In the genomic region with DNA sequence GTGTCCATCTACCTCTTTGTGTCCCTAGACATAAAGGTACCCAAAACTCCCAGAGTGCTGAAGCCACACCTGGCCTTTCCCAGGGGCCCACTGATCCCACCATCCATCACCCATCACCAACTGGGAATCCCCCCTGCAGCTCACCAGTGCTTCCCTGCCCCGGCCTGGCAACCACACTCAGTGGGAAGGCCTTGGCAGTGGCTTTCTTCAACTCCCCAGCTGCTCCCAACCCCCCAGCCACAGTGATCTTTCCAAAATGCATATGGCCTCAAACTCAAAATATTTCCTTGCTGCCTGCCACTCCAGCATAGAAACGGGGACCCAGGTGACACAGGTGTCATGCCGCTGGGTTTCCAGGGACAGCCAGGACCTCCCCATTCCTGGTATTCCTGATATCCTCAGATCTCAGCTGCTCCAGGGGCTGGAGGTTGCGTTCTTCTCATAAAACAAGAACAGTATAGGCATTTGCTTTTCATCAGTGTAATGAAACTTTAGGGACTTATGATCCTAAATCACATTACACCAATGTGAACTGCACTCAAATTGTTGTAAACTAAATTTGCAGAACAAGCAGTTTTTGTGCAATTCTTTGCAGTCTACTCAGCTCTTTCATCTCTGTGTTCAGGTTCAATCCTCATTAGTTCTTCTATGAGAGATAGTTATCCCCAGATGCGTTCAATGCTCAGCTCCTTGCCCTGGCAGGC, we compare ENCODE assay signal across 17 cellular contexts. TPM values are rescaled to one million over a fixed set of nuclear protein-coding genes. Genes with fewer than 3 reads are reported as not detected.
A peak's percentile ranks its signal among the peaks of the same experiment; 100 is the strongest.
DNase-seq lines count a peak whose midpoint lies in the region; ATAC-seq and TF ChIP-seq lines count a peak whose summit lies in the region.
"Had no signal": no experiment of that assay in that cellular context is flagged by ENCODE, and none has a peak within 500 bp of the region (broad histone marks: within the 10 kb centered on the region; RNA-seq: fewer than 3 reads in every experiment).

No MANE protein-coding gene starts in this region.

- peaks cover under 1% of the 10 kb centered on the region for H3K9me3 Mint-ChIP-seq in stimulated activated naive CD8-positive, alpha-beta T cell treated with anti-CD3 and anti-CD28 coated beads, Interleukin-15, Interleukin-2, amounts not matched to agents 100 ng/mL and 50 ng/mL, for 24 hours
- no peaks in the 10 kb centered on the region for H3K9me3 Mint-ChIP-seq in activated CD8-positive, alpha-beta T cell treated with anti-CD3 and anti-CD28 coated beads, Interleukin-2, amount 10 ng/mL, durations not matched to agents 7 days and 5 days (ENCODE audit: insufficient read depth)
- no peaks in the 10 kb centered on the region for H3K9me3 Mint-ChIP-seq in mesothelial cell of epicardium

- ATAC-seq in stimulated activated naive CD8-positive, alpha-beta T cell treated with anti-CD3 and anti-CD28 coated beads, Interleukin-15, Interleukin-2, amounts not matched to agents 100 U/mL and 50 U/mL, for 24 hours, result no peak
- no peak for ATAC-seq in activated CD8-positive, alpha-beta T cell treated with anti-CD3 and anti-CD28 coated beads, Interleukin-2, amount 10 ng/mL, durations not matched to agents 7 days and 5 days
- ATAC-seq in HG02973 (IDR thresholded peaks at IDR 0.05; ENCODE audit: unreplicated experiment), result no peak

- H3K27me3 Mint-ChIP-seq in stimulated activated naive CD8-positive, alpha-beta T cell treated with anti-CD3 and anti-CD28 coated beads, Interleukin-15, Interleukin-2, amounts not matched to agents 100 ng/mL and 50 ng/mL, for 24 hours, result peaks cover 62% of the 10 kb centered on the region
- peaks cover 53% of the 10 kb centered on the region for H3K27me3 Mint-ChIP-seq in activated CD8-positive, alpha-beta T cell treated with anti-CD3 and anti-CD28 coated beads, Interleukin-2, amount 10 ng/mL, durations not matched to agents 7 days and 5 days (ENCODE audit: low read depth)
- peaks cover 92% of the 10 kb centered on the region for H3K27me3 Mint-ChIP-seq in mesothelial cell of epicardium (ENCODE audit: low read depth)

- no peaks in the 10 kb centered on the region for H3K27me3 ChIP-seq in vagina

- no peak for DNase-seq in stimulated activated naive CD8-positive, alpha-beta T cell treated with anti-CD3 and anti-CD28 coated beads, Interleukin-15, Interleukin-2, amounts not matched to agents 100 U/mL and 50 U/mL, for 24 hours
- no peak for DNase-seq in activated CD8-positive, alpha-beta T cell treated with anti-CD3 and anti-CD28 coated beads, Interleukin-2, amount 10 ng/mL, durations not matched to agents 7 days and 5 days
- DNase-seq in mesothelial cell of epicardium (ENCODE audit: low spot score in 2 of 2, unreplicated experiment in 2 of 2) (no peak), vagina (ENCODE audit: extremely low spot score in 2 of 2) (peak; percentile 64 to 72), foreskin melanocyte (no peak), hepatic stellate cell (ENCODE audit: low spot score) (no peak)
- DNase-seq: activated CD4-positive, alpha-beta T cell treated with anti-CD3 and anti-CD28 coated beads, Interleukin-2, amount 50 U/mL, for 48 hours; anterior cingulate cortex; kidney glomerular epithelial cell; NCI-H1417; NCI-H446; PC-9; SW 1271 had no signal

- TF ChIP-seq CTCF in mesothelial cell of epicardium (IDR thresholded peaks at IDR 0.05; ENCODE audit: unreplicated experiment) (no peak), vagina (IDR thresholded peaks at IDR 0.05) (no peak)

- H3K36me3 ChIP-seq in vagina, result no peaks in the 10 kb centered on the region
- H3K36me3 ChIP-seq: suprapubic skin had no signal

- no peak for TF ChIP-seq POLR2A in vagina (IDR thresholded peaks at IDR 0.05)

- H3K4me1 Mint-ChIP-seq in stimulated activated naive CD8-positive, alpha-beta T cell treated with anti-CD3 and anti-CD28 coated beads, Interleukin-15, Interleukin-2, amounts not matched to agents 100 ng/mL and 50 ng/mL, for 24 hours (ENCODE audit: low read depth), result peaks cover 27% of the 10 kb centered on the region
- H3K4me1 Mint-ChIP-seq in activated CD8-positive, alpha-beta T cell treated with anti-CD3 and anti-CD28 coated beads, Interleukin-2, amount 10 ng/mL, durations not matched to agents 7 days and 5 days (ENCODE audit: low read depth), result peaks cover 29% of the 10 kb centered on the region
- peaks cover 28% of the 10 kb centered on the region for H3K4me1 Mint-ChIP-seq in mesothelial cell of epicardium

- H3K4me3 Mint-ChIP-seq in stimulated activated naive CD8-positive, alpha-beta T cell treated with anti-CD3 and anti-CD28 coated beads, Interleukin-15, Interleukin-2, amounts not matched to agents 100 ng/mL and 50 ng/mL, for 24 hours, result peak overlapping the region; percentile 53
- H3K4me3 Mint-ChIP-seq in activated CD8-positive, alpha-beta T cell treated with anti-CD3 and anti-CD28 coated beads, Interleukin-2, amount 10 ng/mL, durations not matched to agents 7 days and 5 days, result peak overlapping the region; percentile 44
- peak overlapping the region; percentile 54 for H3K4me3 Mint-ChIP-seq in mesothelial cell of epicardium

- H3K27ac Mint-ChIP-seq in stimulated activated naive CD8-positive, alpha-beta T cell treated with anti-CD3 and anti-CD28 coated beads, Interleukin-15, Interleukin-2, amounts not matched to agents 100 ng/mL and 50 ng/mL, for 24 hours, result peak overlapping the region; percentile 49
- H3K27ac Mint-ChIP-seq in activated CD8-positive, alpha-beta T cell treated with anti-CD3 and anti-CD28 coated beads, Interleukin-2, amount 10 ng/mL, durations not matched to agents 7 days and 5 days, result no peak overlapping the region
- no peak overlapping the region for H3K27ac Mint-ChIP-seq in mesothelial cell of epicardium

- H3K4me3 ChIP-seq in vagina, result no peak overlapping the region
- H3K4me3 ChIP-seq: PC-9 had no signal

- H3K9me3 ChIP-seq in vagina, result no peaks in the 10 kb centered on the region
- H3K9me3 ChIP-seq: suprapubic skin had no signal

- POLR2A ChIA-PET in activated CD8-positive, alpha-beta T cell treated with anti-CD3 and anti-CD28 coated beads, Interleukin-2, amount 10 ng/mL, durations not matched to agents 7 days and 5 days (lab: Charles Lee), result no interaction called here

- H3K4me1 ChIP-seq in vagina, result peaks cover 47% of the 10 kb centered on the region

- intact Hi-C loops in vagina (cut with DNase I), result no loop called here

- H3K36me3 Mint-ChIP-seq in stimulated activated naive CD8-positive, alpha-beta T cell treated with anti-CD3 and anti-CD28 coated beads, Interleukin-15, Interleukin-2, amounts not matched to agents 100 ng/mL and 50 ng/mL, for 24 hours (ENCODE audit: low read depth), result no peaks in the 10 kb centered on the region
- H3K36me3 Mint-ChIP-seq in activated CD8-positive, alpha-beta T cell treated with anti-CD3 and anti-CD28 coated beads, Interleukin-2, amount 10 ng/mL, durations not matched to agents 7 days and 5 days (ENCODE audit: low read depth), result peaks cover 4% of the 10 kb centered on the region
- no peaks in the 10 kb centered on the region for H3K36me3 Mint-ChIP-seq in mesothelial cell of epicardium

- no peak overlapping the region for H3K27ac ChIP-seq in vagina
- H3K27ac ChIP-seq: C4-2B, PC-9 had no signal

- CTCF ChIA-PET in activated CD8-positive, alpha-beta T cell treated with anti-CD3 and anti-CD28 coated beads, Interleukin-2, amount 10 ng/mL, durations not matched to agents 7 days and 5 days (lab: Charles Lee), result interaction anchor here (1.0 to 1.7 kb wide), 4 partner anchors 12 to 1006 kb away, joined by 3 to 5 read pairs (median 4); no protein-coding TSS in a partner anchor

RNA-seq across cellular contexts. Expression of a gene that starts 1.3 kb away (rescaled TPM):
- total RNA-seq in activated CD8-positive, alpha-beta T cell treated with anti-CD3 and anti-CD28 coated beads, Interleukin-2, amount 10 ng/mL, durations not matched to agents 7 days and 5 days, result not detected
- total RNA-seq in mesothelial cell of epicardium, result 1.0 to 2.0 TPM (median 1.5 TPM) in 3 replicates
- total RNA-seq in vagina, result 0.25 TPM
- total RNA-seq: PC-9 had no signal

Comparison
In these comparisons a context has a peak if more than half of its experiments do, and no peak if none do; other contexts are left out.
1. DNase-seq: peak in vagina (2 of 2); none in stimulated activated naive CD8-positive, alpha-beta T cell treated with anti-CD3 and anti-CD28 coated beads, Interleukin-15, Interleukin-2, amounts not matched to agents 100 U/mL and 50 U/mL, for 24 hours (single experiment), activated CD8-positive, alpha-beta T cell treated with anti-CD3 and anti-CD28 coated beads, Interleukin-2, amount 10 ng/mL, durations not matched to agents 7 days and 5 days (single experiment), mesothelial cell of epicardium (0 of 2), foreskin melanocyte (single experiment) and hepatic stellate cell (single experiment).
2. Peak in every context shown above with its lines, with median percentiles within 50 percentile points of each other: H3K4me3 Mint-ChIP-seq.